18 cellular contexts compared by ENCODE assay signal in genomic region chr1:235341334-235341733, GRCh38. TPM values are rescaled to one million over a fixed set of nuclear protein-coding genes. Genes with fewer than 3 reads are reported as not detected.
A peak's percentile ranks its signal among the peaks of the same experiment; 100 is the strongest.
DNase-seq lines count a peak whose midpoint lies in the region; ATAC-seq and TF ChIP-seq lines count a peak whose summit lies in the region.
"Had no signal": no experiment of that assay in that cellular context is flagged by ENCODE, and none has a peak within 500 bp of the region (broad histone marks: within the 10 kb centered on the region; RNA-seq: fewer than 3 reads in every experiment).

No MANE protein-coding gene starts in this region.

- POLR2A ChIA-PET in OCI-LY7 (lab: Charles Lee) = interaction anchor here (0.7 to 0.9 kb wide), 2 partner anchors 11 to 1445 kb away, joined by 3 to 4 read pairs; no protein-coding TSS in a partner anchor

- DNase-seq in activated naive CD8-positive, alpha-beta T cell treated with anti-CD3 and anti-CD28 coated beads, Interleukin-2, amount 50 U/mL, for 24 hours = no peak
- DNase-seq in stimulated activated naive CD8-positive, alpha-beta T cell treated with anti-CD3 and anti-CD28 coated beads, Interleukin-15, amount 100 ng/mL, for 72 hours = no peak
- no peak for DNase-seq in stimulated activated naive CD8-positive, alpha-beta T cell treated with anti-CD3 and anti-CD28 coated beads, Interleukin-15, Interleukin-2, amounts not matched to agents 100 U/mL and 50 U/mL, for 24 hours
- DNase-seq in T-helper 17 cell = no peak
- DNase-seq in OCI-LY7 (ENCODE audit: low spot score) = no peak
- no peak for DNase-seq in glomerular visceral epithelial cell (ENCODE audit: extremely low spot score)
- DNase-seq: 8988T; CD8-positive, alpha-beta memory T cell; COR-L47; GDM1; GOT3; H7 had no signal

- H3K4me3 ChIP-seq in OCI-LY7 (ENCODE audit: low read depth, low read length, poor library complexity, severe bottlenecking) = no peak overlapping the region
- H3K4me3 ChIP-seq: BLaER1 had no signal

- H3K27me3 Mint-ChIP-seq in activated naive CD8-positive, alpha-beta T cell = no peaks in the 10 kb centered on the region
- no peaks in the 10 kb centered on the region for H3K27me3 Mint-ChIP-seq in activated naive CD8-positive, alpha-beta T cell treated with anti-CD3 and anti-CD28 coated beads, Interleukin-2, amount 50 U/mL, for 24 hours
- no peaks in the 10 kb centered on the region for H3K27me3 Mint-ChIP-seq in stimulated activated naive CD8-positive, alpha-beta T cell treated with anti-CD3 and anti-CD28 coated beads, Interleukin-15, amount 100 ng/mL, for 72 hours
- no peaks in the 10 kb centered on the region for H3K27me3 Mint-ChIP-seq in T-helper 17 cell
- H3K27me3 Mint-ChIP-seq: CD8-positive, alpha-beta memory T cell; IgD-negative memory B cell had no signal

- H2AFZ ChIP-seq in OCI-LY7 (ENCODE audit: low read length) = no peak overlapping the region

- no peaks in the 10 kb centered on the region for H3K79me2 ChIP-seq in OCI-LY7 (ENCODE audit: insufficient read depth, low read depth, low read length)

- no peak overlapping the region for H3K27ac ChIP-seq in OCI-LY7 (ENCODE audit: low read depth, low read length, poor library complexity, severe bottlenecking)
- H3K27ac ChIP-seq: BLaER1 had no signal

- CTCF ChIA-PET in OCI-LY7 (lab: Charles Lee; ENCODE audit: unreplicated experiment) = no interaction called here

- no peaks in the 10 kb centered on the region for H3K9me3 Mint-ChIP-seq in activated naive CD8-positive, alpha-beta T cell (ENCODE audit: low read depth)
- no peaks in the 10 kb centered on the region for H3K9me3 Mint-ChIP-seq in activated naive CD8-positive, alpha-beta T cell treated with anti-CD3 and anti-CD28 coated beads, Interleukin-2, amount 50 U/mL, for 24 hours
- no peaks in the 10 kb centered on the region for H3K9me3 Mint-ChIP-seq in stimulated activated naive CD8-positive, alpha-beta T cell treated with anti-CD3 and anti-CD28 coated beads, Interleukin-15, amount 100 ng/mL, for 72 hours
- H3K9me3 Mint-ChIP-seq: CD14-positive monocyte; CD8-positive, alpha-beta memory T cell; IgD-negative memory B cell had no signal

- no peak for ATAC-seq in activated naive CD8-positive, alpha-beta T cell treated with anti-CD3 and anti-CD28 coated beads, Interleukin-2, amount 50 U/mL, for 24 hours
- ATAC-seq in stimulated activated naive CD8-positive, alpha-beta T cell treated with anti-CD3 and anti-CD28 coated beads, Interleukin-15, amount 100 ng/mL, for 72 hours = no peak
- no peak for ATAC-seq in stimulated activated naive CD8-positive, alpha-beta T cell treated with anti-CD3 and anti-CD28 coated beads, Interleukin-15, Interleukin-2, amounts not matched to agents 100 U/mL and 50 U/mL, for 24 hours
- ATAC-seq in T-helper 17 cell = no peak
- ATAC-seq: HCT116, HepG2 had no signal

- H3K4me3 Mint-ChIP-seq in activated naive CD8-positive, alpha-beta T cell = no peak overlapping the region
- no peak overlapping the region for H3K4me3 Mint-ChIP-seq in activated naive CD8-positive, alpha-beta T cell treated with anti-CD3 and anti-CD28 coated beads, Interleukin-2, amount 50 U/mL, for 24 hours
- H3K4me3 Mint-ChIP-seq in stimulated activated naive CD8-positive, alpha-beta T cell treated with anti-CD3 and anti-CD28 coated beads, Interleukin-15, amount 100 ng/mL, for 72 hours = no peak overlapping the region
- H3K4me3 Mint-ChIP-seq in T-helper 17 cell = no peak overlapping the region
- H3K4me3 Mint-ChIP-seq: CD14-positive monocyte, IgD-negative memory B cell had no signal

- H3K27ac Mint-ChIP-seq in activated naive CD8-positive, alpha-beta T cell = peak overlapping the region; percentile 34
- H3K27ac Mint-ChIP-seq in activated naive CD8-positive, alpha-beta T cell treated with anti-CD3 and anti-CD28 coated beads, Interleukin-2, amount 50 U/mL, for 24 hours = no peak overlapping the region
- H3K27ac Mint-ChIP-seq in stimulated activated naive CD8-positive, alpha-beta T cell treated with anti-CD3 and anti-CD28 coated beads, Interleukin-15, amount 100 ng/mL, for 72 hours = peak overlapping the region; percentile 9 to 24
- H3K27ac Mint-ChIP-seq in T-helper 17 cell = peak overlapping the region; percentile 16
- H3K27ac Mint-ChIP-seq: CD14-positive monocyte, IgD-negative memory B cell had no signal

- peaks cover 28% of the 10 kb centered on the region for H3K36me3 ChIP-seq in OCI-LY7 (ENCODE audit: insufficient read depth, low read length)

- BruUV-seq in OCI-LY7 (replicated peaks; lab: Mats Ljungman, UMichigan) = no TSS peak

- H3K4me2 ChIP-seq in OCI-LY7 (ENCODE audit: low read length) = no peak overlapping the region
- H3K4me2 ChIP-seq: BLaER1 had no signal

- intact Hi-C loops in OCI-LY7 (cut with micrococcal nuclease; ENCODE audit: unreplicated experiment) = no loop called here

- no peaks in the 10 kb centered on the region for H3K4me1 ChIP-seq in OCI-LY7 (ENCODE audit: insufficient read depth, low read length, poor library complexity, severe bottlenecking)

- no peaks in the 10 kb centered on the region for H4K20me1 ChIP-seq in OCI-LY7 (ENCODE audit: insufficient read depth, low read length)
- H4K20me1 ChIP-seq: BLaER1 had no signal

- H3K4me1 Mint-ChIP-seq in activated naive CD8-positive, alpha-beta T cell (ENCODE audit: low read depth) = peaks cover 20% of the 10 kb centered on the region
- H3K4me1 Mint-ChIP-seq in activated naive CD8-positive, alpha-beta T cell treated with anti-CD3 and anti-CD28 coated beads, Interleukin-2, amount 50 U/mL, for 24 hours = peaks cover 27% of the 10 kb centered on the region
- H3K4me1 Mint-ChIP-seq in stimulated activated naive CD8-positive, alpha-beta T cell treated with anti-CD3 and anti-CD28 coated beads, Interleukin-15, amount 100 ng/mL, for 72 hours = peaks cover 17% of the 10 kb centered on the region
- peaks cover 24% of the 10 kb centered on the region for H3K4me1 Mint-ChIP-seq in T-helper 17 cell

- H3K9me3 ChIP-seq in T-helper 17 cell (ENCODE audit: control insufficient read depth, low read length, poor library complexity, severe bottlenecking) (no peaks in the 10 kb centered on the region), OCI-LY7 (ENCODE audit: low read length) (no peaks in the 10 kb centered on the region)
- H3K9me3 ChIP-seq: BLaER1 had no signal

- no peak for TF ChIP-seq CTCF in OCI-LY7 (conservative IDR thresholded peaks at IDR 0.05; ENCODE audit: low read length)

- peaks cover 11% of the 10 kb centered on the region for H3K36me3 Mint-ChIP-seq in activated naive CD8-positive, alpha-beta T cell
- H3K36me3 Mint-ChIP-seq in activated naive CD8-positive, alpha-beta T cell treated with anti-CD3 and anti-CD28 coated beads, Interleukin-2, amount 50 U/mL, for 24 hours (ENCODE audit: low read depth) = peaks cover 30% of the 10 kb centered on the region
- peaks cover 9% of the 10 kb centered on the region for H3K36me3 Mint-ChIP-seq in T-helper 17 cell (ENCODE audit: low read depth)

- H3K9me2 ChIP-seq in OCI-LY7 (ENCODE audit: insufficient read depth, low read length) = no peaks in the 10 kb centered on the region

RNA-seq across cellular contexts. Expression of gene GGPS1, which starts 13.0 kb away (rescaled TPM):
- total RNA-seq in T-helper 17 cell (10 to 100 TPM; 28.0 to 28.2 TPM), OCI-LY7 (2022) (27.3 and 30.8 TPM in 2 replicates)
- total RNA-seq in OCI-LY7 (2014; rRNA removed; shearing (Covaris generic)) = 8.0 and 21.9 TPM in 2 replicates

RNA-seq across cellular contexts. Expression of gene ARID4B, which starts 13.4 kb away (rescaled TPM):
- 100 to 1,000 TPM; 163 to 182 TPM for total RNA-seq in T-helper 17 cell
- total RNA-seq in OCI-LY7 (2014; rRNA removed; shearing (Covaris generic)) = 28.7 and 39.3 TPM in 2 replicates
- total RNA-seq in OCI-LY7 (2022) = 44.9 and 46.4 TPM in 2 replicates

RNA-seq across cellular contexts. Expression of gene TBCE, which starts 25.9 kb away (rescaled TPM):
- 10 to 100 TPM; 14.6 to 18.3 TPM for total RNA-seq in T-helper 17 cell
- 30.2 and 30.7 TPM in 2 replicates for total RNA-seq in OCI-LY7 (2014; rRNA removed; shearing (Covaris generic))
- 26.9 and 32.6 TPM in 2 replicates for total RNA-seq in OCI-LY7 (2022)
